In the genomic region with DNA sequence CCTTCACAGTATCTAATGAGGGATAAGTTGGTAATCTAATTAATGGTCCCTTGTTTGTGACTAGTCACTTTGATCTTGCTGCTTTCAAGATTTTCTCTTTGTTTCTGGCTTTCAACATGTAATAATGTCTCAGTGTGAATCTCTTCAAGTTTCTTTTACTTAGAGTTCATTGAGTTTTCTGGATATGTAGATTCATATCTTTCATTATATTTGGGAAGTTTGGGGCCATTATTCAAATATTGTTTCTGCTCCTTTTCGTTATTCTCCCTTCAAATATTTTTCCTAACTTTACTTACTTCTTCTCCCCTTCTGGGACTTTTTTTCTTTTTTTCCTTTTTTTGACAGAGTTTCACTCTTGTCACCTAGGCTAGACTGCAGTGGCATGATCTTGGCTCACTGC, we compare ENCODE assay signal across 11 cellular contexts. TPM values are rescaled to one million over a fixed set of nuclear protein-coding genes. Genes with fewer than 3 reads are reported as not detected.
"Had no signal": no experiment of that assay in that cellular context is flagged by ENCODE, and none has a peak within 500 bp of the region (broad histone marks: within the 10 kb centered on the region; RNA-seq: fewer than 3 reads in every experiment).

No MANE protein-coding gene starts in this region.

- H3K4me1 Mint-ChIP-seq: GM23338, H9 had no signal

- DNase-seq: GM23248, GOT3, H7, H9, HCEC 1CT, HFFc6 had no signal

- H3K27ac Mint-ChIP-seq: GM23338, H9, HFFc6 had no signal

- FAIRE-seq: H1, H54 had no signal

- H3K9ac ChIP-seq: GM23248 had no signal

- H3K27ac ChIP-seq: GM23248 had no signal

- H3K4me3 Mint-ChIP-seq: GM23338, H9, HFFc6 had no signal

- H3K4me1 ChIP-seq: HAP-1 had no signal

- H3K9me3 ChIP-seq: HAP-1 had no signal

- ATAC-seq: GM23338, HCT116 had no signal

- H3K4me3 ChIP-seq: GM23248, GM23338, HAP-1 had no signal

- H3K36me3 ChIP-seq: HAP-1 had no signal

RNA-seq across cellular contexts. Expression of gene APCDD1, which starts 50.3 kb away (rescaled TPM):
- total RNA-seq: GM23248 had no signal
